In genomic region chr16:2032285-2033056, GRCh38 we compare ENCODE assay signal across 5 cellular contexts. TPM values are rescaled to one million over a fixed set of nuclear protein-coding genes. Genes with fewer than 3 reads are reported as not detected.
DNase-seq lines count a peak whose midpoint lies in the region; ATAC-seq and TF ChIP-seq lines count a peak whose summit lies in the region.

No MANE protein-coding gene starts in this region.

- intact Hi-C loops in ascending aorta (cut with DNase I) (no loop called here), transverse colon (cut with DNase I; ENCODE audit: low total_unique reads) (no loop called here)

- no peaks in the 10 kb centered on the region for H3K27me3 ChIP-seq in ascending aorta
- H3K27me3 ChIP-seq in lung (ENCODE audit: control insufficient read depth, insufficient read depth), result no peaks in the 10 kb centered on the region
- no peaks in the 10 kb centered on the region for H3K27me3 ChIP-seq in transverse colon
- H3K27me3 ChIP-seq in HAP-1 (ENCODE audit: low read depth), result no peaks in the 10 kb centered on the region

- H3K27ac ChIP-seq in ascending aorta (peak overlapping the region; percentile 93 to 97), lung (ENCODE audit: low read depth in 1 of 2, low read length in 1 of 2) (peak overlapping the region; percentile 69 to 96), transverse colon (peak overlapping the region; percentile 85 to 94 (median 86))

- in situ Hi-C loops in transverse colon (cut with MboI; ENCODE audit: low pct_ligation_motif_present in 1 of 4, low pct_unique_long_range_greater_than_20kb in 1 of 4, low sequenced_read_pairs in 3 of 4) (no loop called here), HAP-1 (cut with MboI; ENCODE audit: low sequenced_read_pairs) (no loop called here)

- H3K4me3 ChIP-seq in ascending aorta, result peak overlapping the region in 1 of 2 donors; percentile 58
- no peak overlapping the region for H3K4me3 ChIP-seq in lung
- peak overlapping the region in 1 of 4 donors; percentile 33 for H3K4me3 ChIP-seq in transverse colon
- no peak overlapping the region for H3K4me3 ChIP-seq in HAP-1

- DNase-seq in ascending aorta (ENCODE audit: low spot score in 2 of 2) (no peak), lung (ENCODE audit: low spot score) (no peak), transverse colon (no peak), NCI-H748 treated with DMSO at 0.1 percent for 48 hours (lab: John Stamatoyannopoulos, UW) (no peak), HAP-1 (ENCODE audit: low spot score in 2 of 2) (no peak)

- TF ChIP-seq CTCF in ascending aorta (IDR thresholded peaks at IDR 0.05), result no peak
- TF ChIP-seq CTCF in lung (IDR thresholded peaks at IDR 0.05; ENCODE audit: control extremely low read depth, extremely low read depth), result no peak
- no peak for TF ChIP-seq CTCF in transverse colon (IDR thresholded peaks at IDR 0.05)

- whole genome bisulfite sequencing in lung, 2 donors, result 45 to 59% methylated on average over 13 to 15 of the region's 15 CpGs
- WGBS in transverse colon (ENCODE audit: low coverage in 1 of 2), 2 donors, result 77% methylated on average over 15 of the region's 15 CpGs; no CpG with 5 or more reads in 1 of the 2 donors

- ATAC-seq in lung (ENCODE audit: insufficient read depth, low FRiP score), result no peak

- H3K9me3 ChIP-seq in ascending aorta, result no peaks in the 10 kb centered on the region
- no peaks in the 10 kb centered on the region for H3K9me3 ChIP-seq in lung (ENCODE audit: control insufficient read depth in 2 of 2, insufficient read depth in 1 of 2, low read length in 1 of 2)
- H3K9me3 ChIP-seq in transverse colon, result no peaks in the 10 kb centered on the region
- no peaks in the 10 kb centered on the region for H3K9me3 ChIP-seq in HAP-1

- no peak for TF ChIP-seq POLR2A in transverse colon (IDR thresholded peaks at IDR 0.05)

- TF ChIP-seq EP300 in transverse colon (IDR thresholded peaks at IDR 0.05; ENCODE audit: low read depth), result no peak

- peaks cover 25 to 50% of the 10 kb centered on the region in 2 donors for H3K4me1 ChIP-seq in ascending aorta
- H3K4me1 ChIP-seq in lung (ENCODE audit: control insufficient read depth in 2 of 2, insufficient read depth in 2 of 2, low read length in 2 of 2), result peaks cover 0 to 39% of the 10 kb centered on the region in 2 donors
- H3K4me1 ChIP-seq in transverse colon, result peaks cover 21 to 54% (median 42%) of the 10 kb centered on the region in 4 donors
- peaks cover 3% of the 10 kb centered on the region; the same call in 1 of the 2 replicates for H3K4me1 ChIP-seq in HAP-1

- H3K36me3 ChIP-seq in ascending aorta (peaks cover 0 to 4% of the 10 kb centered on the region in 2 donors), lung (ENCODE audit: control insufficient read depth in 2 of 2, insufficient read depth in 2 of 2, low read length in 2 of 2) (peaks cover 0 to 21% of the 10 kb centered on the region in 2 donors), transverse colon (no peaks in the 10 kb centered on the region), HAP-1 (replicated peaks) (0 out of 2 replicates have a peak, but pooled peaks cover 10% of the 10 kb centered on the region)

RNA-seq across cellular contexts. Expression of gene NHERF2, which starts 5.8 kb away (rescaled TPM):
- total RNA-seq in ascending aorta (123 TPM), lung (100 to 1,000 TPM; 142 to 468 TPM), transverse colon (10 to 100 TPM in 3 of 4 donors, 1 to 10 TPM in 1; 3.7 to 61.9 (median 29.8) TPM)
- polyA plus RNA-seq in lung, result 100 to 1,000 TPM; 192 to 297 TPM

RNA-seq across cellular contexts. Expression of gene NPW, which starts 12.9 kb away (rescaled TPM):
- total RNA-seq in ascending aorta, result not detected
- 1 to 10 TPM in 1 of 2 donors, under 1 TPM in 1; 0.71 to 1.3 TPM for total RNA-seq in lung
- polyA plus RNA-seq in lung, result under 1 TPM; 0.12 to 0.34 TPM
- under 1 TPM in 1 of 4 donors, not detected in 3; 0.41 TPM for total RNA-seq in transverse colon

RNA-seq across cellular contexts. Expression of gene NTHL1, which starts 15.2 kb away (rescaled TPM):
- total RNA-seq in ascending aorta, result 59.5 TPM
- total RNA-seq in lung, result 10 to 100 TPM; 19.3 to 37.8 TPM
- 10 to 100 TPM; 20.4 to 43.5 TPM for polyA plus RNA-seq in lung
- 10 to 100 TPM; 12.7 to 32.9 (median 23.2) TPM for total RNA-seq in transverse colon

RNA-seq across cellular contexts. Expression of gene TSC2, which starts 15.3 kb away (rescaled TPM):
- total RNA-seq in ascending aorta, result 258 TPM
- total RNA-seq in lung, result 100 to 1,000 TPM in 1 of 2 donors, 10 to 100 TPM in 1; 93.4 to 146 TPM
- 10 to 100 TPM; 36.5 to 51.9 TPM for polyA plus RNA-seq in lung
- 100 to 1,000 TPM in 2 of 4 donors, 10 to 100 TPM in 2; 88.3 to 206 (median 127) TPM for total RNA-seq in transverse colon

RNA-seq across cellular contexts. Expression of gene ZNF598, which starts 22.9 kb away (rescaled TPM):
- total RNA-seq in ascending aorta, result 31.1 TPM
- 10 to 100 TPM; 13.9 to 49.8 TPM for total RNA-seq in lung
- polyA plus RNA-seq in lung, result 10 to 100 TPM; 29.1 to 42.8 TPM
- 100 to 1,000 TPM in 1 of 4 donors, 10 to 100 TPM in 3; 28.3 to 145 (median 42.0) TPM for total RNA-seq in transverse colon
